In genomic region chr20:19806276-19806675, GRCh38 we compare ENCODE assay signal across 1 cellular context. TPM values are rescaled to one million over a fixed set of nuclear protein-coding genes. Genes with fewer than 3 reads are reported as not detected.
"Had no signal": no experiment of that assay in that cellular context is flagged by ENCODE, and none has a peak within 500 bp of the region (broad histone marks: within the 10 kb centered on the region; RNA-seq: fewer than 3 reads in every experiment).

No MANE protein-coding gene starts in this region.

RNA-seq across cellular contexts. Expression of gene RIN2, which starts 48.2 kb away (rescaled TPM):
- polyA plus RNA-seq: naive thymus-derived CD8-positive, alpha-beta T cell had no signal
